ENCODE assay signal across 8 cellular contexts in the genomic region with DNA sequence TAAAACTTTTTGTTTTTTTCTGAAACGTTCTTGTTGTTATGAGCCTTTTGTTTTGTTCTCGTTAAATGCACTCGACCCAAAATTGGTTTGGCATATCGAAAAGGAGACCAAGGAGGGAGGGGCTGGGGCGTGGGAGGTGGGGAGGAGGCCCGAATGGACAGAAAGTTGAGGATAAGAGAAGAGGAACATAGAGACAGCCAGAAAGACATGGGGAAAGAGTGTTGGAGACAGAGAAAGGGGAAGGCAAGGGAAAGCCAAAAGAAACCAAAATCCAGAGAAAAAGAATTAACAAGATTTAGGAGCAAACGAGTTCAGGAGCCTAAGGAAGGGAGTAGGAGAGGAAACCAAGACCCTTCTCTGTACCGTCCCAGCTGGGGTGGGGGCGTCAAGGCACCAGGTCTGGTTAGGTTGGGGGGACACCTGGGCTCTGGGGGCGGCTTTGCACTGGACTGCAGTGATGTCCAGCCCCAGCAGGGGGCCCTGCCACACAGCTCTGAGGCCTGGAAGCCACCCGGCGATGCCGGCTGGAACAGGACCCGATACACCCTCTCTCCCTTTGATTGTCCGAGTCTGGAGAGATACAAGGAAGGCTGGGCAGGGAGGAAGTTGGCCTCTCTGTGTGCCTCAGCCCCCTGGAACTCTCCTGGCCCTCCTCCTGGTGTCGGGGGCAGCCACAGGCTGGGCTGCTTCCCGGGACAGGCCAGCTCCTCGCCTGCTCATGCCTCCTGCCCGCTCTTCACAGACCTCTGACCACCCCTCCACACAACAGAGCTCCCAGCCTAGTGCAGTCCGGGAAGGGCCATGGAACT. TPM values are rescaled to one million over a fixed set of nuclear protein-coding genes. Genes with fewer than 3 reads are reported as not detected.
DNase-seq lines count a peak whose midpoint lies in the region; ATAC-seq and TF ChIP-seq lines count a peak whose summit lies in the region.

No MANE protein-coding gene starts in this region.

- DNase-seq in SHP77 (lab: John Stamatoyannopoulos, UW) (peak; percentile 15 to 29), SHP77 treated with DMSO at 0.1 percent for 48 hours (lab: John Stamatoyannopoulos, UW) (no peak), OCI-M2 (lab: John Stamatoyannopoulos, UW; ENCODE audit: unreplicated experiment) (peak; percentile 60), foreskin fibroblast (peak; percentile 58 to 89), testis (peak; percentile 87)
- DNase-seq in activated naive CD4-positive, alpha-beta T cell treated with anti-CD3 and anti-CD28 coated beads for 36 hours, result peak; percentile 69
- peak; percentile 81 for DNase-seq in natural killer cell treated with Interleukin-12 subunit alpha and Interleukin-12 subunit beta and Interleukin-15 and Interleukin-18, amount 100 ng/mL, for 72 hours (ENCODE audit: low spot score)

- 32 to 49% methylated on average over 19 of the region's 20 CpGs for WGBS in testis, 2 donors

- H3K9me3 ChIP-seq in testis, result no peaks in the 10 kb centered on the region

- H3K4me1 ChIP-seq in testis, result peaks cover 38% of the 10 kb centered on the region

- H3K36me3 ChIP-seq in testis (ENCODE audit: low read depth, missing control alignments), result no peaks in the 10 kb centered on the region

- peaks cover 48% of the 10 kb centered on the region for H3K4me1 Mint-ChIP-seq in activated naive CD4-positive, alpha-beta T cell treated with anti-CD3 and anti-CD28 coated beads for 36 hours (ENCODE audit: low read depth)
- peaks cover 26 to 31% of the 10 kb centered on the region in 2 donors for H3K4me1 Mint-ChIP-seq in natural killer cell treated with Interleukin-12 subunit alpha and Interleukin-12 subunit beta and Interleukin-15 and Interleukin-18, amount 100 ng/mL, for 72 hours (ENCODE audit: low read depth in 2 of 2)

- peaks cover 2% of the 10 kb centered on the region for H3K36me3 Mint-ChIP-seq in activated naive CD4-positive, alpha-beta T cell treated with anti-CD3 and anti-CD28 coated beads for 36 hours (ENCODE audit: low read depth)
- H3K36me3 Mint-ChIP-seq in natural killer cell treated with Interleukin-12 subunit alpha and Interleukin-12 subunit beta and Interleukin-15 and Interleukin-18, amount 100 ng/mL, for 72 hours, result no peaks in the 10 kb centered on the region

- CTCF ChIA-PET in activated naive CD4-positive, alpha-beta T cell treated with anti-CD3 and anti-CD28 coated beads for 36 hours (lab: Charles Lee), result interaction anchor here (0.6 to 1.4 kb wide), 5 partner anchors 8 to 222 kb away, joined by 4 to 9 read pairs (median 4); no protein-coding TSS in a partner anchor

- peak overlapping the region; percentile 65 to 77 for H3K27ac ChIP-seq in testis

- peak; percentile 77 to 87 for ATAC-seq in natural killer cell treated with Interleukin-12 subunit alpha and Interleukin-12 subunit beta and Interleukin-15 and Interleukin-18, amount 100 ng/mL, for 72 hours
- no peak for ATAC-seq in GM18870 (IDR thresholded peaks at IDR 0.05; ENCODE audit: unreplicated experiment)

- no peak for TF ChIP-seq POLR2A in testis (IDR thresholded peaks at IDR 0.05)

- peak overlapping the region; percentile 93 for H3K27ac Mint-ChIP-seq in activated naive CD4-positive, alpha-beta T cell treated with anti-CD3 and anti-CD28 coated beads for 36 hours
- H3K27ac Mint-ChIP-seq in natural killer cell treated with Interleukin-12 subunit alpha and Interleukin-12 subunit beta and Interleukin-15 and Interleukin-18, amount 100 ng/mL, for 72 hours, result peak overlapping the region; percentile 91 to 98

- H3K4me3 Mint-ChIP-seq in activated naive CD4-positive, alpha-beta T cell treated with anti-CD3 and anti-CD28 coated beads for 36 hours, result peak overlapping the region; percentile 12
- peak overlapping the region; percentile 73 for H3K4me3 Mint-ChIP-seq in natural killer cell treated with Interleukin-12 subunit alpha and Interleukin-12 subunit beta and Interleukin-15 and Interleukin-18, amount 100 ng/mL, for 72 hours

- no peaks in the 10 kb centered on the region for H3K27me3 Mint-ChIP-seq in activated naive CD4-positive, alpha-beta T cell treated with anti-CD3 and anti-CD28 coated beads for 36 hours (ENCODE audit: low read depth)
- no peaks in the 10 kb centered on the region for H3K27me3 Mint-ChIP-seq in natural killer cell treated with Interleukin-12 subunit alpha and Interleukin-12 subunit beta and Interleukin-15 and Interleukin-18, amount 100 ng/mL, for 72 hours

- no peak overlapping the region for H3K4me3 ChIP-seq in foreskin fibroblast (ENCODE audit: low read depth in 1 of 2, low read length in 2 of 2)
- H3K4me3 ChIP-seq in testis, result no peak overlapping the region

- no peaks in the 10 kb centered on the region for H3K27me3 ChIP-seq in testis

- intact Hi-C loops in activated naive CD4-positive, alpha-beta T cell treated with anti-CD3 and anti-CD28 coated beads for 36 hours (cut with micrococcal nuclease), result loop anchor here (1.0 kb wide), 1 partner anchor 48 kb away; no protein-coding TSS in a partner anchor
- intact Hi-C loops in testis (cut with DNase I; ENCODE audit: low total_unique reads), result loop anchor here (5.0 kb wide), 1 partner anchor 199 kb away; no protein-coding TSS in a partner anchor

- TF ChIP-seq CTCF in foreskin fibroblast (IDR thresholded peaks at IDR 0.05; ENCODE audit: low read depth, low read length), result peak; percentile 94
- TF ChIP-seq CTCF in testis (IDR thresholded peaks at IDR 0.05), result peak; percentile 66 to 86 (median 79)

- H3K9me3 Mint-ChIP-seq in activated naive CD4-positive, alpha-beta T cell treated with anti-CD3 and anti-CD28 coated beads for 36 hours, result no peaks in the 10 kb centered on the region
- no peaks in the 10 kb centered on the region for H3K9me3 Mint-ChIP-seq in natural killer cell treated with Interleukin-12 subunit alpha and Interleukin-12 subunit beta and Interleukin-15 and Interleukin-18, amount 100 ng/mL, for 72 hours

RNA-seq across cellular contexts. Expression of a gene that starts 11.6 kb away (rescaled TPM):
- 10 to 100 TPM; 54.7 to 56.6 TPM for total RNA-seq in activated naive CD4-positive, alpha-beta T cell treated with anti-CD3 and anti-CD28 coated beads for 36 hours
- total RNA-seq in natural killer cell treated with Interleukin-12 subunit alpha and Interleukin-12 subunit beta and Interleukin-15 and Interleukin-18, amount 100 ng/mL, for 72 hours, result 10 to 100 TPM; 48.2 to 89.3 TPM
- total RNA-seq in testis, result 10 to 100 TPM; 31.5 to 52.7 TPM
- polyA plus RNA-seq in testis (ENCODE audit: insufficient read depth, low read depth, low replicate concordance), result 55.2 TPM

RNA-seq across cellular contexts. Expression of a gene that starts 30.4 kb away (rescaled TPM):
- 10 to 100 TPM; 48.2 to 60.0 TPM for total RNA-seq in activated naive CD4-positive, alpha-beta T cell treated with anti-CD3 and anti-CD28 coated beads for 36 hours
- 10 to 100 TPM; 61.6 to 80.0 TPM for total RNA-seq in natural killer cell treated with Interleukin-12 subunit alpha and Interleukin-12 subunit beta and Interleukin-15 and Interleukin-18, amount 100 ng/mL, for 72 hours
- total RNA-seq in testis, result 100 to 1,000 TPM; 114 to 116 TPM
- polyA plus RNA-seq in testis (ENCODE audit: insufficient read depth, low read depth, low replicate concordance), result 203 TPM

RNA-seq across cellular contexts. Expression of a gene that starts 57.5 kb away (rescaled TPM):
- 10 to 100 TPM; 50.9 to 53.0 TPM for total RNA-seq in activated naive CD4-positive, alpha-beta T cell treated with anti-CD3 and anti-CD28 coated beads for 36 hours
- total RNA-seq in natural killer cell treated with Interleukin-12 subunit alpha and Interleukin-12 subunit beta and Interleukin-15 and Interleukin-18, amount 100 ng/mL, for 72 hours, result 10 to 100 TPM; 45.5 to 54.6 TPM
- 10 to 100 TPM; 50.6 to 72.9 TPM for total RNA-seq in testis
- 34.0 TPM for polyA plus RNA-seq in testis (ENCODE audit: insufficient read depth, low read depth, low replicate concordance)

RNA-seq across cellular contexts. Expression of a gene that starts 58.0 kb away (rescaled TPM):
- total RNA-seq in activated naive CD4-positive, alpha-beta T cell treated with anti-CD3 and anti-CD28 coated beads for 36 hours, result 10 to 100 TPM; 13.5 to 14.6 TPM
- total RNA-seq in natural killer cell treated with Interleukin-12 subunit alpha and Interleukin-12 subunit beta and Interleukin-15 and Interleukin-18, amount 100 ng/mL, for 72 hours, result 1 to 10 TPM; 6.5 to 8.2 TPM
- total RNA-seq in testis, result 10 to 100 TPM; 45.0 to 57.2 TPM
- 23.8 TPM for polyA plus RNA-seq in testis (ENCODE audit: insufficient read depth, low read depth, low replicate concordance)
